8 cellular contexts compared by ENCODE assay signal in genomic region chr22:20436309-20437252, GRCh38. TPM values are rescaled to one million over a fixed set of nuclear protein-coding genes. Genes with fewer than 3 reads are reported as not detected.
DNase-seq lines count a peak whose midpoint lies in the region; ATAC-seq, FAIRE-seq and TF ChIP-seq lines count a peak whose summit lies in the region.

No MANE protein-coding gene starts in this region.

- peak overlapping the region; percentile 72 to 89 (median 83) for H3K4me3 Mint-ChIP-seq in CD8-positive, alpha-beta memory T cell

- peaks cover 14% of the 10 kb centered on the region for H3K4me1 ChIP-seq in CD8-positive, alpha-beta memory T cell (ENCODE audit: insufficient read depth, low read length)
- H3K4me1 ChIP-seq in mesodermal cell (ENCODE audit: control insufficient read depth, insufficient read depth, low read length, poor library complexity, severe bottlenecking) (peaks cover 8% of the 10 kb centered on the region), aorta (ENCODE audit: control insufficient read depth in 1 of 2, insufficient read depth in 2 of 2, low read length in 2 of 2) (no peaks in the 10 kb centered on the region)

- no peaks in the 10 kb centered on the region for H3K9me3 ChIP-seq in CD8-positive, alpha-beta memory T cell (ENCODE audit: low read length)
- no peaks in the 10 kb centered on the region for H3K9me3 ChIP-seq in mesodermal cell (ENCODE audit: control insufficient read depth, low read length)
- no peaks in the 10 kb centered on the region for H3K9me3 ChIP-seq in aorta (ENCODE audit: control insufficient read depth, low read length)

- TF ChIP-seq CTCF in coronary artery (IDR thresholded peaks at IDR 0.05): no peak

- H3K27ac ChIP-seq in CD8-positive, alpha-beta memory T cell (ENCODE audit: low read depth, low read length): no peak overlapping the region
- peak overlapping the region; percentile 91 to 98 for H3K27ac ChIP-seq in coronary artery
- peak overlapping the region; percentile 57 for H3K27ac ChIP-seq in mesodermal cell (ENCODE audit: low read depth, low read length, severe bottlenecking)
- H3K27ac ChIP-seq in aorta (ENCODE audit: low read depth in 1 of 2, low read length in 2 of 2): peak overlapping the region in 1 of 2 donors; percentile 85

- no peaks in the 10 kb centered on the region for H3K9me3 Mint-ChIP-seq in CD8-positive, alpha-beta memory T cell

- ATAC-seq in aorta (ENCODE audit: low FRiP score) (no peak), HG02852 (IDR thresholded peaks at IDR 0.05; ENCODE audit: unreplicated experiment) (no peak)

- no peaks in the 10 kb centered on the region for H3K36me3 ChIP-seq in CD8-positive, alpha-beta memory T cell (ENCODE audit: insufficient read depth, low read length)
- H3K36me3 ChIP-seq in mesodermal cell (ENCODE audit: control insufficient read depth, insufficient read depth, low read length) (peaks cover 3% of the 10 kb centered on the region), aorta (ENCODE audit: control insufficient read depth in 1 of 2, insufficient read depth in 2 of 2, low read length in 1 of 2) (no peaks in the 10 kb centered on the region)

- H3K27ac Mint-ChIP-seq in CD8-positive, alpha-beta memory T cell: peak overlapping the region in 4 of 8 donors; percentile 28 to 79 (median 52)

- CTCF ChIA-PET in CD8-positive, alpha-beta memory T cell (lab: Charles Lee): interaction anchor here (1.1 to 1.3 kb wide), 2 partner anchors 20 to 27 kb away, joined by 3 to 4 read pairs; no protein-coding TSS in a partner anchor

- H3K27me3 ChIP-seq in CD8-positive, alpha-beta memory T cell (ENCODE audit: insufficient read depth, low read length, poor library complexity, severe bottlenecking): peaks cover 35% of the 10 kb centered on the region
- no peaks in the 10 kb centered on the region for H3K27me3 ChIP-seq in aorta (ENCODE audit: control insufficient read depth in 1 of 2, insufficient read depth in 2 of 2, low read length in 1 of 2)

- peaks cover 35 to 44% of the 10 kb centered on the region in 2 donors for H3K27me3 Mint-ChIP-seq in CD8-positive, alpha-beta memory T cell

- WGBS in mesodermal cell (ENCODE audit: insufficient coverage in 2 of 2), 2 experiments: 1% methylated on average over 81 to 82 of the region's 89 CpGs
- 1% methylated on average over 51 to 89 of the region's 89 CpGs for WGBS in aorta, 2 donors

- H3K4me1 Mint-ChIP-seq in CD8-positive, alpha-beta memory T cell: peaks cover 11 to 30% (median 13%) of the 10 kb centered on the region in 3 donors

- FAIRE-seq in frontal cortex (lab: Jason Lieb, UNC): no peak

- POLR2A ChIA-PET in CD8-positive, alpha-beta memory T cell (lab: Charles Lee): no interaction called here

- H3K4me3 ChIP-seq in CD8-positive, alpha-beta memory T cell (ENCODE audit: low read length): peak overlapping the region; percentile 27
- H3K4me3 ChIP-seq in coronary artery (peak overlapping the region; percentile 89), mesodermal cell (ENCODE audit: extremely low read depth, insufficient read depth, low read length, poor library complexity, severe bottlenecking) (peak overlapping the region; percentile 77), aorta (ENCODE audit: low read length in 2 of 2) (peak overlapping the region; percentile 67 to 83)

- H3K36me3 Mint-ChIP-seq in CD8-positive, alpha-beta memory T cell: peaks cover 0 to 3% (median 3%) of the 10 kb centered on the region in 3 donors

- intact Hi-C loops in aorta (cut with DNase I): loop anchor here in 1 of 2 donors (2.0 kb wide), 1 partner anchor 14 kb away; no protein-coding TSS in a partner anchor

- peak in 1 of 5 donors; percentile 47 for DNase-seq in CD8-positive, alpha-beta memory T cell
- DNase-seq in M059J (ENCODE audit: low read depth): peak; percentile 30
- no peak for DNase-seq in coronary artery (ENCODE audit: low spot score)
- DNase-seq in aorta: peak; percentile 62 to 87
- no peak for DNase-seq in NCI-H128 (lab: John Stamatoyannopoulos, UW; ENCODE audit: unreplicated experiment)
- DNase-seq in frontal cortex (ENCODE audit: low spot score in 2 of 2): no peak

RNA-seq across cellular contexts. Expression of gene SCARF2, which starts 1.0 kb away (rescaled TPM):
- under 1 TPM; 0.31 to 0.50 TPM for total RNA-seq in CD8-positive, alpha-beta memory T cell
- 1.5 TPM for polyA plus RNA-seq in CD8-positive, alpha-beta memory T cell
- total RNA-seq in M059J (2014; rRNA removed; shearing (Covaris generic)): 10.3 and 24.3 TPM in 2 replicates
- polyA plus RNA-seq in mesodermal cell (2013, experiment 1 of 2): 28.7 TPM
- 20.2 TPM for polyA plus RNA-seq in mesodermal cell (2013, experiment 2 of 2)
- total RNA-seq in aorta (10 to 100 TPM; 34.3 to 35.4 TPM), frontal cortex (1.6 TPM)
- polyA plus RNA-seq in aorta: 10 to 100 TPM in 1 of 2 donors, 1 to 10 TPM in 1; 8.5 to 21.4 TPM

RNA-seq across cellular contexts. Expression of gene ZNF74, which starts 42.6 kb away (rescaled TPM):
- total RNA-seq in CD8-positive, alpha-beta memory T cell: 10 to 100 TPM; 12.3 to 15.3 TPM
- 13.0 TPM for polyA plus RNA-seq in CD8-positive, alpha-beta memory T cell
- 4.6 and 8.3 TPM in 2 replicates for total RNA-seq in M059J (2014; rRNA removed; shearing (Covaris generic))
- polyA plus RNA-seq in mesodermal cell (2013, experiment 1 of 2): 23.9 TPM
- 17.5 TPM for polyA plus RNA-seq in mesodermal cell (2013, experiment 2 of 2)
- total RNA-seq in aorta (10 to 100 TPM in 1 of 2 donors, 1 to 10 TPM in 1; 3.8 to 10.3 TPM), frontal cortex (39.9 TPM)
- polyA plus RNA-seq in aorta: 1 to 10 TPM; 2.9 to 4.6 TPM

RNA-seq across cellular contexts. Expression of gene KLHL22, which starts 59.0 kb away (rescaled TPM):
- total RNA-seq in CD8-positive, alpha-beta memory T cell: 10 to 100 TPM; 17.2 to 17.6 TPM
- polyA plus RNA-seq in CD8-positive, alpha-beta memory T cell: 25.4 TPM
- 17.5 and 21.2 TPM in 2 replicates for total RNA-seq in M059J (2014; rRNA removed; shearing (Covaris generic))
- 17.7 TPM for polyA plus RNA-seq in mesodermal cell (2013, experiment 1 of 2)
- polyA plus RNA-seq in mesodermal cell (2013, experiment 2 of 2): 17.0 TPM
- total RNA-seq in aorta (10 to 100 TPM; 19.1 to 29.9 TPM), frontal cortex (46.9 TPM)
- 10 to 100 TPM in 1 of 2 donors, 1 to 10 TPM in 1; 5.3 to 21.7 TPM for polyA plus RNA-seq in aorta

Comparison
In these comparisons a context has a peak if more than half of its experiments do, and no peak if none do; other contexts are left out.
1. DNase-seq: peak in M059J (single experiment) and aorta (2 of 2); none in coronary artery (single experiment), NCI-H128 (single experiment) and frontal cortex (0 of 2).
2. H3K4me3 ChIP-seq: peak in every context shown above with its lines; median percentile 89 in coronary artery; 77 in mesodermal cell; 75 in aorta; 27 in CD8-positive, alpha-beta memory T cell.